In genomic region chr9:75648021-75648420, GRCh38 we compare ENCODE assay signal across 19 cellular contexts.
"Had no signal": no experiment of that assay in that cellular context is flagged by ENCODE, and none has a peak within 500 bp of the region (broad histone marks: within the 10 kb centered on the region; RNA-seq: fewer than 3 reads in every experiment).

No MANE protein-coding gene starts in this region.

- DNase-seq: KBM-7, MV-4-11, NCI-H1048, NCI-H1105, NCI-H1417, NCI-H1436 treated with DMSO at 0.1 percent for 48 hours, NCI-H1694, NCI-H187 treated with DMSO at 0.1 percent for 48 hours, NCI-H2029 treated with DMSO at 0.1 percent for 48 hours, NCI-H2171 treated with DMSO at 0.1 percent for 48 hours, NCI-H345, NCI-H446 treated with DMSO at 0.1 percent for 48 hours, NCI-H510A treated with DMSO at 0.1 percent for 48 hours, NCI-H526, NCI-H748 treated with DMSO at 0.1 percent for 48 hours, RPMI8226, SHP77, SK-N-SH, SW 1271 had no signal
